11 cellular contexts compared by ENCODE assay signal in genomic region chr5:80185095-80185494, GRCh38.
DNase-seq lines count a peak whose midpoint lies in the region; ATAC-seq, FAIRE-seq and TF ChIP-seq lines count a peak whose summit lies in the region.
"Had no signal": no experiment of that assay in that cellular context is flagged by ENCODE, and none has a peak within 500 bp of the region (broad histone marks: within the 10 kb centered on the region; RNA-seq: fewer than 3 reads in every experiment).

No MANE protein-coding gene starts in this region.

- no peak overlapping the region for H2AFZ ChIP-seq in K562 (ENCODE audit: low read depth, low read length)
- no peak overlapping the region for H2AFZ ChIP-seq in Karpas-422 (ENCODE audit: low read length)

- TF ChIP-seq EP300 in K562 (IDR thresholded peaks at IDR 0.05; ENCODE audit: low read length): no peak

- H4K20me1 ChIP-seq in K562 (replicated peaks; ENCODE audit: control insufficient read depth, insufficient read depth, low read length) (0 out of 2 replicates have a peak, but pooled peaks cover 7% of the 10 kb centered on the region), Karpas-422 (ENCODE audit: insufficient read depth, low read depth, low read length) (no peaks in the 10 kb centered on the region)

- intact Hi-C loops in CD4-positive, alpha-beta T cell (cut with DNase I, micrococcal nuclease): no loop called here
- intact Hi-C loops in K562 (cut with micrococcal nuclease): no loop called here

- no TSS peak for BruUV-seq in K562 (replicated peaks; lab: Mats Ljungman, UMichigan)

- no peak for TF ChIP-seq CTCF in CD4-positive, alpha-beta T cell (IDR thresholded peaks at IDR 0.05)
- TF ChIP-seq CTCF in K562 (IDR thresholded peaks at IDR 0.05 in 2 of 3, conservative IDR thresholded peaks at IDR 0.05 in 1 of 3; ENCODE audit: insufficient read depth in 2 of 3, low read depth in 1 of 3, low read length in 3 of 3) (no peak), nephron (IDR thresholded peaks at IDR 0.05; ENCODE audit: unreplicated experiment in 3 of 3) (no peak)

- no peaks in the 10 kb centered on the region for H3K9me1 ChIP-seq in K562 (ENCODE audit: control insufficient read depth, insufficient read depth, low read length)

- peak overlapping the region; percentile 67 for H3K4me3 Mint-ChIP-seq in CD4-positive, alpha-beta T cell
- H3K4me3 Mint-ChIP-seq in nephron: no peak overlapping the region

- H3K4me1 ChIP-seq in K562 (replicated peaks in 1 of 2; ENCODE audit: control insufficient read depth in 2 of 2, insufficient read depth in 2 of 2, low read length in 2 of 2): peaks cover 13 to 33% of the 10 kb centered on the region in 2 experiments; a peak in 4 of 5 replicates
- peaks cover 19% of the 10 kb centered on the region for H3K4me1 ChIP-seq in Karpas-422 (ENCODE audit: low read length)

- no peak for TF ChIP-seq POLR2A in K562 (conservative IDR thresholded peaks at IDR 0.05)

- DNase-seq in CD4-positive, alpha-beta T cell: no peak
- DNase-seq in LoVo (ENCODE audit: low spot score) (peak; percentile 49), K562 (ENCODE audit: extremely low read depth in 1 of 4, low spot score in 3 of 4) (no peak), SW 1271 (lab: John Stamatoyannopoulos, UW) (no peak), NOMO-1 treated with dmso at 0.1 percent for 144 hours (lab: John Stamatoyannopoulos, UW; ENCODE audit: unreplicated experiment) (no peak), Karpas-422 (no peak)
- DNase-seq: effector CD8-positive, alpha-beta T cell; NCI-H1436 treated with DMSO at 0.1 percent for 48 hours; stimulated activated CD4-positive, alpha-beta T cell treated with anti-CD3 and anti-CD28 coated beads, Interleukin-12 subunit alpha, Interleukin-12 subunit beta, amount 100 ng/mL, for 4 hours had no signal

- no peak for FAIRE-seq in K562 (lab: Jason Lieb, UNC)

- H3K36me3 ChIP-seq in K562 (ENCODE audit: control insufficient read depth, insufficient read depth, low read length): no peaks in the 10 kb centered on the region
- no peaks in the 10 kb centered on the region for H3K36me3 ChIP-seq in Karpas-422 (ENCODE audit: insufficient read depth, low read length)

- peak overlapping the region; percentile 94 for H3K27ac Mint-ChIP-seq in CD4-positive, alpha-beta T cell
- peak overlapping the region; percentile 4 to 33 (median 27) for H3K27ac Mint-ChIP-seq in nephron

- CTCF ChIA-PET in CD4-positive, alpha-beta T cell (lab: Charles Lee): interaction anchor here (2.9 kb wide), 1 partner anchor 8 kb away, joined by 8 read pairs; no protein-coding TSS in a partner anchor
- CTCF ChIA-PET in K562 (lab: Yijun Ruan, JAX; ENCODE audit: low intra/inter-chr PET ratio): no interaction called here

- ATAC-seq in CD4-positive, alpha-beta T cell (ENCODE audit: poor library complexity): no peak
- ATAC-seq in K562 (no peak), HG02885 (IDR thresholded peaks at IDR 0.05; ENCODE audit: poor library complexity, unreplicated experiment) (no peak)

- H3K9me3 Mint-ChIP-seq in CD4-positive, alpha-beta T cell: no peaks in the 10 kb centered on the region
- no peaks in the 10 kb centered on the region for H3K9me3 Mint-ChIP-seq in nephron

- no peak for TF ChIP-seq RAD21 in K562 (CRISPR knock-in tag; conservative IDR thresholded peaks at IDR 0.05 in 1 of 2, IDR thresholded peaks at IDR 0.05 in 1 of 2)

- no peaks in the 10 kb centered on the region for H3K9me3 ChIP-seq in CD4-positive, alpha-beta T cell (ENCODE audit: control insufficient read depth, low read length)
- H3K9me3 ChIP-seq in K562 (replicated peaks; ENCODE audit: control insufficient read depth, insufficient read depth, low read depth, low read length): no peaks in the 10 kb centered on the region
- H3K9me3 ChIP-seq in Karpas-422 (ENCODE audit: low read length): no peaks in the 10 kb centered on the region

- H3K4me3 ChIP-seq in K562 (no peak overlapping the region), Karpas-422 (ENCODE audit: low read length) (no peak overlapping the region)

- no peak overlapping the region for H3K9ac ChIP-seq in K562 (ENCODE audit: insufficient read depth in 1 of 2, low read depth in 2 of 2, low read length in 2 of 2)
- no peak overlapping the region for H3K9ac ChIP-seq in Karpas-422 (ENCODE audit: low read length)

- H3K79me2 ChIP-seq in K562 (ENCODE audit: control insufficient read depth, insufficient read depth, low read length) (no peaks in the 10 kb centered on the region), Karpas-422 (ENCODE audit: low read length) (no peaks in the 10 kb centered on the region)

- no peak overlapping the region for H3K4me2 ChIP-seq in K562 (ENCODE audit: insufficient read depth, low read length)
- no peak overlapping the region for H3K4me2 ChIP-seq in Karpas-422 (ENCODE audit: low read depth, low read length, poor library complexity, severe bottlenecking)

- no peaks in the 10 kb centered on the region for H3K9me2 ChIP-seq in Karpas-422 (replicated peaks; ENCODE audit: insufficient read depth, low read length)

- POLR2A ChIA-PET in CD4-positive, alpha-beta T cell (lab: Charles Lee): interaction anchor here (0.8 to 12.3 kb wide), 10 partner anchors 8 to 93 kb away, joined by 3 to 120 read pairs (median 4); partner anchors contain the start of gene SERINC5
- POLR2A ChIA-PET in K562 (lab: Yijun Ruan, JAX): no interaction called here

- H3K27me3 ChIP-seq in CD4-positive, alpha-beta T cell (ENCODE audit: control insufficient read depth, insufficient read depth, low read length): no peaks in the 10 kb centered on the region
- no peaks in the 10 kb centered on the region for H3K27me3 ChIP-seq in K562 (ENCODE audit: control insufficient read depth in 2 of 2, insufficient read depth in 2 of 2, low read length in 2 of 2)
- H3K27me3 ChIP-seq in Karpas-422 (ENCODE audit: low read length): no peaks in the 10 kb centered on the region

- H3K27me3 Mint-ChIP-seq in CD4-positive, alpha-beta T cell: no peaks in the 10 kb centered on the region
- H3K27me3 Mint-ChIP-seq in nephron (ENCODE audit: low read depth): no peaks in the 10 kb centered on the region

- WGBS in K562 (ENCODE audit: insufficient coverage, low coverage, missing lambda C conversion rate): 67% methylated on average over 4 of the region's 6 CpGs

- peaks cover 94% of the 10 kb centered on the region for H3K4me1 Mint-ChIP-seq in CD4-positive, alpha-beta T cell (ENCODE audit: low read depth)
- peaks cover 64% of the 10 kb centered on the region for H3K4me1 Mint-ChIP-seq in nephron

- peaks cover 54% of the 10 kb centered on the region for H3K36me3 Mint-ChIP-seq in CD4-positive, alpha-beta T cell (ENCODE audit: low read depth)
- H3K36me3 Mint-ChIP-seq in nephron (ENCODE audit: low read depth): peaks cover 7% of the 10 kb centered on the region

- in situ Hi-C loops in K562 (cut with MboI): no loop called here

- peak overlapping the region; percentile 77 for H3K27ac ChIP-seq in CD4-positive, alpha-beta T cell (ENCODE audit: low read depth, low read length)
- no peak overlapping the region for H3K27ac ChIP-seq in K562 (ENCODE audit: extremely low read depth, low read depth, low read length)
- H3K27ac ChIP-seq in Karpas-422 (ENCODE audit: low read length): no peak overlapping the region

TF ChIP-seq in K562, 482 proteins besides CTCF, POLR2A, EP300 and RAD21 (continues in another document):
- TF ChIP-seq CEBPG (CRISPR knock-in tag; IDR thresholded peaks at IDR 0.05) (peak; percentile 52), CEBPG (tag; conservative IDR thresholded peaks at IDR 0.05 in 1 of 2, IDR thresholded peaks at IDR 0.05 in 1 of 2) (peak in 1 of 2 experiments; percentile 46; a peak in 1 of 4 replicates), BCOR (IDR thresholded peaks at IDR 0.05) (peak; percentile 86), SMARCA5 (IDR thresholded peaks at IDR 0.05) (peak; percentile 51; the same call in 1 of the 2 replicates), ELK3 (CRISPR knock-in tag; IDR thresholded peaks at IDR 0.05) (no peak), EP400 (IDR thresholded peaks at IDR 0.05) (peak; percentile 39; the same call in 1 of the 2 replicates), ADNP (tag; IDR thresholded peaks at IDR 0.05) (peak; percentile 61; the same call in 1 of the 2 replicates), CXXC5 (CRISPR knock-in tag; IDR thresholded peaks at IDR 0.05) (0 out of 2 replicates have a peak, but pooled peaks have one; percentile 5), RCOR1 (IDR thresholded peaks at IDR 0.05; ENCODE audit: borderline replicate concordance in 1 of 2, low read depth in 2 of 2, low read length in 2 of 2) (peak in 1 of 2 experiments; percentile 75; a peak in 2 of 4 replicates), HSF4 (CRISPR knock-in tag; IDR thresholded peaks at IDR 0.05; ENCODE audit: borderline replicate concordance) (no peak), PML (IDR thresholded peaks at IDR 0.05; ENCODE audit: low read length) (no peak)
- TF ChIP-seq, protein P1, sequence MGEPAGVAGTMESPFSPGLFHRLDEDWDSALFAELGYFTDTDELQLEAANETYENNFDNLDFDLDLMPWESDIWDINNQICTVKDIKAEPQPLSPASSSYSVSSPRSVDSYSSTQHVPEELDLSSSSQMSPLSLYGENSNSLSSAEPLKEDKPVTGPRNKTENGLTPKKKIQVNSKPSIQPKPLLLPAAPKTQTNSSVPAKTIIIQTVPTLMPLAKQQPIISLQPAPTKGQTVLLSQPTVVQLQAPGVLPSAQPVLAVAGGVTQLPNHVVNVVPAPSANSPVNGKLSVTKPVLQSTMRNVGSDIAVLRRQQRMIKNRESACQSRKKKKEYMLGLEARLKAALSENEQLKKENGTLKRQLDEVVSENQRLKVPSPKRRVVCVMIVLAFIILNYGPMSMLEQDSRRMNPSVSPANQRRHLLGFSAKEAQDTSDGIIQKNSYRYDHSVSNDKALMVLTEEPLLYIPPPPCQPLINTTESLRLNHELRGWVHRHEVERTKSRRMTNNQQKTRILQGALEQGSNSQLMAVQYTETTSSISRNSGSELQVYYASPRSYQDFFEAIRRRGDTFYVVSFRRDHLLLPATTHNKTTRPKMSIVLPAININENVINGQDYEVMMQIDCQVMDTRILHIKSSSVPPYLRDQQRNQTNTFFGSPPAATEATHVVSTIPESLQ (CRISPR knock-in tag; IDR thresholded peaks at IDR 0.05): no peak
